Comparison of ENCODE assay signal across 1 cellular context in the genomic region with DNA sequence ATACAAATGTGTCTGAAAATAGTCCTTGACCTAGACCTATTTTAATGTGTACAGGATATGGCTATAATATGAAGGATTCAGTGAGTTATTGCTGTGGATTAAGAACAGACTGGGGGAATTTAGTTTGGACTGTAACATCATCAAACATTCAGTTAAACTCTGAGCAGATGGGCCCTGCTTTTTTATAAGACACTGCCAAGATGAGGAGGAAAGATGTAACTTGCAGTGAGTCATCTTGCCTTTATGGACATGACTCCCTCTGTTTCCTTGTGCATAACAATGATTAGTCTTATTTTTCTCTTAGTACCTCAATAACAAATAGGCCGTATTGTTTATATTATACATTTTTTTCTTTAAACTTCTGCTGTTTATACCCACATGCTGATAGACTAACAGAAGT.
TF ChIP-seq lines count a peak whose summit lies in the region.

No MANE protein-coding gene starts in this region.

TF ChIP-seq in GM23338, 12 proteins besides CTCF, POLR2A, EP300 and RAD21 (continued from another document):
- TF ChIP-seq, protein P1, sequence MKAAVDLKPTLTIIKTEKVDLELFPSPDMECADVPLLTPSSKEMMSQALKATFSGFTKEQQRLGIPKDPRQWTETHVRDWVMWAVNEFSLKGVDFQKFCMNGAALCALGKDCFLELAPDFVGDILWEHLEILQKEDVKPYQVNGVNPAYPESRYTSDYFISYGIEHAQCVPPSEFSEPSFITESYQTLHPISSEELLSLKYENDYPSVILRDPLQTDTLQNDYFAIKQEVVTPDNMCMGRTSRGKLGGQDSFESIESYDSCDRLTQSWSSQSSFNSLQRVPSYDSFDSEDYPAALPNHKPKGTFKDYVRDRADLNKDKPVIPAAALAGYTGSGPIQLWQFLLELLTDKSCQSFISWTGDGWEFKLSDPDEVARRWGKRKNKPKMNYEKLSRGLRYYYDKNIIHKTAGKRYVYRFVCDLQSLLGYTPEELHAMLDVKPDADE (IDR thresholded peaks at IDR 0.05): no peak
- no peak for TF ChIP-seq ZNF331 (CRISPR knock-in tag; IDR thresholded peaks at IDR 0.05; ENCODE audit: low read depth)
- TF ChIP-seq, protein P2, sequence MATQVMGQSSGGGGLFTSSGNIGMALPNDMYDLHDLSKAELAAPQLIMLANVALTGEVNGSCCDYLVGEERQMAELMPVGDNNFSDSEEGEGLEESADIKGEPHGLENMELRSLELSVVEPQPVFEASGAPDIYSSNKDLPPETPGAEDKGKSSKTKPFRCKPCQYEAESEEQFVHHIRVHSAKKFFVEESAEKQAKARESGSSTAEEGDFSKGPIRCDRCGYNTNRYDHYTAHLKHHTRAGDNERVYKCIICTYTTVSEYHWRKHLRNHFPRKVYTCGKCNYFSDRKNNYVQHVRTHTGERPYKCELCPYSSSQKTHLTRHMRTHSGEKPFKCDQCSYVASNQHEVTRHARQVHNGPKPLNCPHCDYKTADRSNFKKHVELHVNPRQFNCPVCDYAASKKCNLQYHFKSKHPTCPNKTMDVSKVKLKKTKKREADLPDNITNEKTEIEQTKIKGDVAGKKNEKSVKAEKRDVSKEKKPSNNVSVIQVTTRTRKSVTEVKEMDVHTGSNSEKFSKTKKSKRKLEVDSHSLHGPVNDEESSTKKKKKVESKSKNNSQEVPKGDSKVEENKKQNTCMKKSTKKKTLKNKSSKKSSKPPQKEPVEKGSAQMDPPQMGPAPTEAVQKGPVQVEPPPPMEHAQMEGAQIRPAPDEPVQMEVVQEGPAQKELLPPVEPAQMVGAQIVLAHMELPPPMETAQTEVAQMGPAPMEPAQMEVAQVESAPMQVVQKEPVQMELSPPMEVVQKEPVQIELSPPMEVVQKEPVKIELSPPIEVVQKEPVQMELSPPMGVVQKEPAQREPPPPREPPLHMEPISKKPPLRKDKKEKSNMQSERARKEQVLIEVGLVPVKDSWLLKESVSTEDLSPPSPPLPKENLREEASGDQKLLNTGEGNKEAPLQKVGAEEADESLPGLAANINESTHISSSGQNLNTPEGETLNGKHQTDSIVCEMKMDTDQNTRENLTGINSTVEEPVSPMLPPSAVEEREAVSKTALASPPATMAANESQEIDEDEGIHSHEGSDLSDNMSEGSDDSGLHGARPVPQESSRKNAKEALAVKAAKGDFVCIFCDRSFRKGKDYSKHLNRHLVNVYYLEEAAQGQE (IDR thresholded peaks at IDR 0.05; ENCODE audit: unreplicated experiment): no peak
- no peak for TF ChIP-seq STAT1 (IDR thresholded peaks at IDR 0.05; ENCODE audit: unreplicated experiment)
TF ChIP-seq in GM23338: peak in this region for 0.
